Comparison of ENCODE assay signal across 8 cellular contexts in genomic region chr18:48545690-48546365, GRCh38. TPM values are rescaled to one million over a fixed set of nuclear protein-coding genes. Genes with fewer than 3 reads are reported as not detected.
DNase-seq lines count a peak whose midpoint lies in the region; ATAC-seq, FAIRE-seq and TF ChIP-seq lines count a peak whose summit lies in the region.

No MANE protein-coding gene starts in this region.

- H3K27ac ChIP-seq in dorsolateral prefrontal cortex, result peak overlapping the region in 52 of 59 donors; percentile 9 to 75 (median 54)

- DNase-seq in CD14-positive monocyte (ENCODE audit: low spot score), result peak; percentile 59
- peak; percentile 69 for DNase-seq in NCI-H345 treated with DMSO at 0.1 percent for 48 hours (lab: John Stamatoyannopoulos, UW; ENCODE audit: unreplicated experiment)
- peak; percentile 53 to 92 (median 89) for DNase-seq in dorsolateral prefrontal cortex
- DNase-seq in lower leg skin (ENCODE audit: low spot score in 2 of 2), result peak; percentile 30 to 91
- DNase-seq in GM13976 (ENCODE audit: low spot score), result no peak
- DNase-seq in GM12892 (ENCODE audit: insufficient read length), result no peak
- no peak for DNase-seq in natural killer cell treated with Interleukin-12 subunit alpha and Interleukin-12 subunit beta and Interleukin-15 and Interleukin-18, amount 100 ng/mL, for 72 hours (ENCODE audit: low spot score)
- no peak for DNase-seq in T-helper 9 cell

- no peak overlapping the region for H3K27ac Mint-ChIP-seq in CD14-positive monocyte
- H3K27ac Mint-ChIP-seq in natural killer cell treated with Interleukin-12 subunit alpha and Interleukin-12 subunit beta and Interleukin-15 and Interleukin-18, amount 100 ng/mL, for 72 hours, result no peak overlapping the region

- 16 to 20% methylated on average over 12 to 13 of the region's 13 CpGs for WGBS in lower leg skin, 2 donors

- H3K27me3 ChIP-seq in dorsolateral prefrontal cortex, result no peaks in the 10 kb centered on the region

- H3K36me3 Mint-ChIP-seq in CD14-positive monocyte, result peaks cover 0 to 24% of the 10 kb centered on the region in 2 donors
- no peaks in the 10 kb centered on the region for H3K36me3 Mint-ChIP-seq in natural killer cell treated with Interleukin-12 subunit alpha and Interleukin-12 subunit beta and Interleukin-15 and Interleukin-18, amount 100 ng/mL, for 72 hours

- H3K4me3 ChIP-seq in dorsolateral prefrontal cortex (peak overlapping the region in 27 of 59 donors; percentile 1 to 40 (median 21)), lower leg skin (ENCODE audit: low read depth, poor library complexity, severe bottlenecking) (no peak overlapping the region)

- TF ChIP-seq POLR2A in lower leg skin (IDR thresholded peaks at IDR 0.05) (no peak), GM12892 (IDR thresholded peaks at IDR 0.05; ENCODE audit: low read depth, low read length) (no peak)

- H3K27me3 Mint-ChIP-seq in CD14-positive monocyte (ENCODE audit: low read depth in 3 of 3), result peaks cover 5 to 13% (median 9%) of the 10 kb centered on the region in 3 donors
- H3K27me3 Mint-ChIP-seq in natural killer cell treated with Interleukin-12 subunit alpha and Interleukin-12 subunit beta and Interleukin-15 and Interleukin-18, amount 100 ng/mL, for 72 hours, result peaks cover 9 to 13% of the 10 kb centered on the region in 2 donors

- in situ Hi-C loops in GM13976 (cut with MboI; ENCODE audit: low sequenced_read_pairs, unreplicated experiment), result no loop called here

- TF ChIP-seq CTCF in CD14-positive monocyte (IDR thresholded peaks at IDR 0.05) (no peak), dorsolateral prefrontal cortex (IDR thresholded peaks at IDR 0.05 in 54 of 56, conservative IDR thresholded peaks at IDR 0.05 in 2 of 56; ENCODE audit: low read depth in 1 of 56, partially characterized antibody in 56 of 56) (peak in 25 of 56 donors; percentile 8 to 54 (median 26)), lower leg skin (IDR thresholded peaks at IDR 0.05) (no peak), GM13976 (IDR thresholded peaks at IDR 0.05; ENCODE audit: borderline replicate concordance, control extremely low read depth, extremely low read depth, insufficient read depth, missing control alignments) (no peak)

- H3K4me1 Mint-ChIP-seq in CD14-positive monocyte, result peaks cover 42% of the 10 kb centered on the region
- H3K4me1 Mint-ChIP-seq in natural killer cell treated with Interleukin-12 subunit alpha and Interleukin-12 subunit beta and Interleukin-15 and Interleukin-18, amount 100 ng/mL, for 72 hours (ENCODE audit: low read depth in 2 of 2), result peaks cover 3 to 4% of the 10 kb centered on the region in 2 donors

- FAIRE-seq in GM12892 (lab: Jason Lieb, UNC), result no peak

- H3K4me3 Mint-ChIP-seq in CD14-positive monocyte, result peak overlapping the region in 1 of 2 donors; percentile 18
- no peak overlapping the region for H3K4me3 Mint-ChIP-seq in natural killer cell treated with Interleukin-12 subunit alpha and Interleukin-12 subunit beta and Interleukin-15 and Interleukin-18, amount 100 ng/mL, for 72 hours

- ATAC-seq in natural killer cell treated with Interleukin-12 subunit alpha and Interleukin-12 subunit beta and Interleukin-15 and Interleukin-18, amount 100 ng/mL, for 72 hours, result no peak

- intact Hi-C loops in CD14-positive monocyte (cut with micrococcal nuclease), result no loop called here
- intact Hi-C loops in dorsolateral prefrontal cortex (cut with DNase I), result loop anchor here in 1 of 2 donors (2.0 kb wide), 2 partner anchors 29 to 117 kb away; no protein-coding TSS in a partner anchor
- intact Hi-C loops in lower leg skin (cut with DNase I; ENCODE audit: low total_unique reads), result no loop called here

- H3K9me3 Mint-ChIP-seq in CD14-positive monocyte, result peaks cover 0 to 2% (median 0%) of the 10 kb centered on the region in 7 donors
- no peaks in the 10 kb centered on the region for H3K9me3 Mint-ChIP-seq in natural killer cell treated with Interleukin-12 subunit alpha and Interleukin-12 subunit beta and Interleukin-15 and Interleukin-18, amount 100 ng/mL, for 72 hours

RNA-seq across cellular contexts. Expression of gene CTIF, which starts 7.0 kb away (rescaled TPM):
- polyA plus RNA-seq in CD14-positive monocyte, result 1 to 10 TPM in 1 of 2 donors, under 1 TPM in 1; 0.38 to 1.2 TPM
- total RNA-seq in dorsolateral prefrontal cortex (100 to 1,000 TPM; 148 to 308 (median 218) TPM), lower leg skin (10 to 100 TPM; 22.6 to 44.0 (median 30.2) TPM)
- 4.1 TPM for polyA plus RNA-seq in GM12892 (2012; ENCODE audit: missing spikeins)
- total RNA-seq in natural killer cell treated with Interleukin-12 subunit alpha and Interleukin-12 subunit beta and Interleukin-15 and Interleukin-18, amount 100 ng/mL, for 72 hours, result 10 to 100 TPM in 1 of 2 donors, 1 to 10 TPM in 1; 8.4 to 13.0 TPM

Comparison
In these comparisons a context has a peak if more than half of its experiments do, and no peak if none do; other contexts are left out.
1. DNase-seq: peak in CD14-positive monocyte (single experiment), NCI-H345 treated with DMSO at 0.1 percent for 48 hours (single experiment), dorsolateral prefrontal cortex (10 of 10) and lower leg skin (2 of 2); none in GM13976 (single experiment), GM12892 (single experiment), natural killer cell treated with Interleukin-12 subunit alpha and Interleukin-12 subunit beta and Interleukin-15 and Interleukin-18, amount 100 ng/mL, for 72 hours (single experiment) and T-helper 9 cell (single experiment).